8 cellular contexts compared by ENCODE assay signal in the genomic region with DNA sequence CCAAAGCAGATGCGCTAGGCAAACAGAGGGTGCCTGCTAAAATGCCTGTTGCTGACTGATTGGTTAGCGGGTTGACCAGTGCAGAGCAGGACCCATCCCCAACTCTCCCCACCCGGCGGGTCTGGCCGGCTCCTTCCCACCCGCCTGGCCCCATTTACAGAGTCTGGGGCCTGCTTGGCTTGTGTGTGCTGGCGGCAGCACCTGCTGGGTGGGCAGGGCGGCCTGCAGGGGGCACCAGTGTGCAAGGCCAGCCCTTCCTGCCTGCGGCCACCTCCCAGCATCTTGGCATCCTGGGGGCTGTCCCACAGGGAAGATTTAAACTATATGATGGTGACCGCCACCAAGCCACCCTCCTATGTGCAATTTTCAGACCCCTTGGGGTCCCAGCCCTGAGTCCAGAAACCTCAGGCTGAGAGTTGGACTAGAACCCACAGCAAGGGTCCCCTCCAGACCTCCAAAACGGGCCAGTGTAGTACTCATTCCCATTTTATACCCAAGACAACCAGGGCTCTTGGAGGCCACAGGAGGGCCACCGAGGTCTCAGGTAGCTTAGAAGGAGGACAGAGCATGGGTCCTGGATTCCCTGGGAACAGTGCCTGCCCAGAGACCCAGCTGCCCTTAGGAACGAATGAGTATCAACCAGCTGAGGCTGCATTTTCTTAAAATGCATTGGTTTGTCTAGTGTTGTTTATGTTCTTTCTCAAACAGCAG.
DNase-seq lines count a peak whose midpoint lies in the region; FAIRE-seq and TF ChIP-seq lines count a peak whose summit lies in the region.

No MANE protein-coding gene starts in this region.

- no peaks in the 10 kb centered on the region for H3K9me2 ChIP-seq in OCI-LY7 (ENCODE audit: insufficient read depth, low read length)

- peak overlapping the region; percentile 67; the same call in 1 of the 2 replicates for H2AFZ ChIP-seq in OCI-LY7 (ENCODE audit: low read length)

- CTCF ChIA-PET in OCI-LY7 (lab: Charles Lee; ENCODE audit: unreplicated experiment), result interaction anchor here (0.7 to 0.8 kb wide), 2 partner anchors 72 to 155 kb away, joined by 3 to 6 read pairs; no protein-coding TSS in a partner anchor

- no peaks in the 10 kb centered on the region for H3K9me3 ChIP-seq in OCI-LY7 (ENCODE audit: low read length)

- intact Hi-C loops in OCI-LY7 (cut with micrococcal nuclease; ENCODE audit: unreplicated experiment) (loop anchor here (1.0 to 5.0 kb wide), 4 partner anchors 120 to 245 kb away; partner anchors contain the start of gene SMAD7), posterior cingulate gyrus (cut with DNase I) (loop anchor here (5.0 to 10.0 kb wide), 2 partner anchors 405 to 458 kb away; no protein-coding TSS in a partner anchor)

- no TSS peak for BruUV-seq in OCI-LY7 (replicated peaks; lab: Mats Ljungman, UMichigan)

- TF ChIP-seq CTCF in HFF-Myc (IDR thresholded peaks at IDR 0.05; ENCODE audit: low read depth, low read length, missing control alignments) (peak; percentile 87), OCI-LY7 (conservative IDR thresholded peaks at IDR 0.05; ENCODE audit: low read length) (peak; percentile 86), fibroblast of villous mesenchyme (IDR thresholded peaks at IDR 0.05; ENCODE audit: insufficient read depth, low read depth, low read length) (peak; percentile 89)

- no peaks in the 10 kb centered on the region for H3K79me2 ChIP-seq in OCI-LY7 (ENCODE audit: insufficient read depth, low read depth, low read length)

- no peak overlapping the region for H3K4me2 ChIP-seq in OCI-LY7 (ENCODE audit: low read length)

- no peak overlapping the region for H3K27ac ChIP-seq in OCI-LY7 (ENCODE audit: low read depth, low read length, poor library complexity, severe bottlenecking)

- no peak overlapping the region for H3K4me3 ChIP-seq in HFF-Myc (replicated peaks; ENCODE audit: low read depth, low read length)
- no peak overlapping the region for H3K4me3 ChIP-seq in OCI-LY7 (ENCODE audit: low read depth, low read length, poor library complexity, severe bottlenecking)
- no peak overlapping the region for H3K4me3 ChIP-seq in fibroblast of villous mesenchyme (ENCODE audit: low read depth, low read length)

- no peaks in the 10 kb centered on the region for H4K20me1 ChIP-seq in OCI-LY7 (ENCODE audit: insufficient read depth, low read length)

- no peak for FAIRE-seq in urothelium cell line (lab: Jason Lieb, UNC)

- DNase-seq in NCI-H526 (lab: John Stamatoyannopoulos, UW), result peak; percentile 31 to 70
- no peak for DNase-seq in NCI-H526 treated with DMSO at 0.1 percent for 48 hours (lab: John Stamatoyannopoulos, UW)
- DNase-seq in HFF-Myc (ENCODE audit: extremely low read depth, low read depth), result no peak
- peak; percentile 68 for DNase-seq in OCI-LY7 (ENCODE audit: low spot score)
- peak; percentile 56 for DNase-seq in activated T-helper 1 cell treated with Interleukin-2 at 50 U/mL for 16 hours (ENCODE audit: low read depth)
- DNase-seq in fibroblast of villous mesenchyme (ENCODE audit: low read depth), result peak; percentile 74
- peak in 8 of 10 donors; percentile 55 to 95 (median 71) for DNase-seq in posterior cingulate gyrus
- DNase-seq in urothelium cell line (ENCODE audit: low spot score), result peak; percentile 71

- POLR2A ChIA-PET in OCI-LY7 (lab: Charles Lee), result no interaction called here

- H3K4me1 ChIP-seq in OCI-LY7 (ENCODE audit: insufficient read depth, low read length, poor library complexity, severe bottlenecking), result peaks cover 34% of the 10 kb centered on the region

- H3K36me3 ChIP-seq in OCI-LY7 (ENCODE audit: insufficient read depth, low read length), result no peaks in the 10 kb centered on the region

Comparison
In these comparisons a context has a peak if more than half of its experiments do, and no peak if none do; other contexts are left out.
1. DNase-seq: peak in NCI-H526 (2 of 2), OCI-LY7 (single experiment), activated T-helper 1 cell treated with Interleukin-2 at 50 U/mL for 16 hours (single experiment), fibroblast of villous mesenchyme (single experiment), posterior cingulate gyrus (8 of 10) and urothelium cell line (single experiment); none in NCI-H526 treated with DMSO at 0.1 percent for 48 hours (single experiment) and HFF-Myc (single experiment).
2. Peak in every context shown above with its lines, with median percentiles within 50 percentile points of each other: CTCF ChIP-seq.